Comparison of ENCODE assay signal across 20 cellular contexts in genomic region chr1:109761227-109762038, GRCh38. TPM values are rescaled to one million over a fixed set of nuclear protein-coding genes. Genes with fewer than 3 reads are reported as not detected.
DNase-seq lines count a peak whose midpoint lies in the region; ATAC-seq and TF ChIP-seq lines count a peak whose summit lies in the region.
"Had no signal": no experiment of that assay in that cellular context is flagged by ENCODE, and none has a peak within 500 bp of the region (broad histone marks: within the 10 kb centered on the region; RNA-seq: fewer than 3 reads in every experiment).

No MANE protein-coding gene starts in this region.

- ATAC-seq in activated CD4-positive, alpha-beta T cell treated with anti-CD3 and anti-CD28 coated beads for 36 hours = no peak
- no peak for ATAC-seq in lower lobe of right lung
- no peak for ATAC-seq in GM21528 (IDR thresholded peaks at IDR 0.05; ENCODE audit: low FRiP score, unreplicated experiment)
- no peak for ATAC-seq in HG03045 (IDR thresholded peaks at IDR 0.05; ENCODE audit: unreplicated experiment)
- ATAC-seq: A549; activated T-cell treated with anti-CD3 and anti-CD28 coated beads, Interleukin-2, amount 50 U/mL, for 72 hours; gastroesophageal sphincter; naive thymus-derived CD4-positive, alpha-beta T cell had no signal

- no peaks in the 10 kb centered on the region for H3K36me3 Mint-ChIP-seq in activated CD4-positive, alpha-beta T cell treated with anti-CD3 and anti-CD28 coated beads for 36 hours (ENCODE audit: low read depth)
- H3K36me3 Mint-ChIP-seq in activated CD4-positive, alpha-beta T cell treated with anti-CD3 and anti-CD28 coated beads, Interleukin-2, amount 10 ng/mL, durations not matched to agents 24 days and 14 days (ENCODE audit: low read depth) = no peaks in the 10 kb centered on the region
- H3K36me3 Mint-ChIP-seq: naive thymus-derived CD4-positive, alpha-beta T cell had no signal

- H3K27ac ChIP-seq in dorsolateral prefrontal cortex = no peak overlapping the region
- no peak overlapping the region for H3K27ac ChIP-seq in lower lobe of right lung
- H3K27ac ChIP-seq in stomach = peak overlapping the region in 1 of 5 donors; percentile 7
- H3K27ac ChIP-seq: A549, gastroesophageal sphincter, KMS-11 had no signal

- H3K4me1 ChIP-seq in lower lobe of right lung (peaks cover 12% of the 10 kb centered on the region), stomach (peaks cover 16 to 51% (median 31%) of the 10 kb centered on the region in 4 donors)
- H3K4me1 ChIP-seq: gastroesophageal sphincter had no signal

- H3K27me3 ChIP-seq in dorsolateral prefrontal cortex (no peaks in the 10 kb centered on the region), lower lobe of right lung (ENCODE audit: low read depth) (no peaks in the 10 kb centered on the region), stomach (no peaks in the 10 kb centered on the region)
- H3K27me3 ChIP-seq: gastroesophageal sphincter had no signal

- H3K27me3 Mint-ChIP-seq in activated CD4-positive, alpha-beta T cell treated with anti-CD3 and anti-CD28 coated beads for 36 hours = no peaks in the 10 kb centered on the region
- no peaks in the 10 kb centered on the region for H3K27me3 Mint-ChIP-seq in activated CD4-positive, alpha-beta T cell treated with anti-CD3 and anti-CD28 coated beads, Interleukin-2, amount 10 ng/mL, durations not matched to agents 24 days and 14 days
- H3K27me3 Mint-ChIP-seq: activated B cell treated with CpG ODN at 0.5 μM for 24 hours had no signal

- WGBS in stomach, 5 donors = 80 to 90% (median 82%) methylated on average over 9 to 14 of the region's 14 CpGs

- no peak for TF ChIP-seq EP300 in stomach (IDR thresholded peaks at IDR 0.05)

- POLR2A ChIA-PET in activated CD4-positive, alpha-beta T cell treated with anti-CD3 and anti-CD28 coated beads for 36 hours (lab: Charles Lee) = no interaction called here

- H3K4me3 ChIP-seq in dorsolateral prefrontal cortex (no peak overlapping the region), lower lobe of right lung (no peak overlapping the region), stomach (peak overlapping the region in 2 of 4 donors; percentile 33 to 45)
- H3K4me3 ChIP-seq: A549, gastroesophageal sphincter had no signal

- peak; percentile 2 for DNase-seq in activated CD4-positive, alpha-beta T cell treated with anti-CD3 and anti-CD28 coated beads for 36 hours
- no peak for DNase-seq in activated CD4-positive, alpha-beta T cell treated with anti-CD3 and anti-CD28 coated beads, Interleukin-2, amount 10 ng/mL, durations not matched to agents 24 days and 14 days
- DNase-seq in dorsolateral prefrontal cortex = peak in 6 of 10 donors; percentile 18 to 85 (median 34)
- DNase-seq in lower lobe of right lung = peak; percentile 35
- peak; percentile 22 for DNase-seq in stomach
- no peak for DNase-seq in COLO668 (lab: John Stamatoyannopoulos, UW; ENCODE audit: unreplicated experiment)
- DNase-seq: activated B cell treated with CpG ODN at 0.5 μM for 24 hours; activated T-cell treated with anti-CD3 and anti-CD28 coated beads, Interleukin-2, amount 50 U/mL, for 72 hours; H9; NCI-H1436; NCI-H446 treated with DMSO at 0.1 percent for 48 hours; stimulated activated naive CD4-positive, alpha-beta T cell treated with Interleukin-2 at 50 U/mL for 16 hours had no signal

- H3K36me3 ChIP-seq in lower lobe of right lung = no peaks in the 10 kb centered on the region
- peaks cover 0 to 45% (median 13%) of the 10 kb centered on the region in 4 donors for H3K36me3 ChIP-seq in stomach
- H3K36me3 ChIP-seq: gastroesophageal sphincter had no signal

- no peak for TF ChIP-seq POLR2A in stomach (IDR thresholded peaks at IDR 0.05)

- no peaks in the 10 kb centered on the region for H3K4me1 Mint-ChIP-seq in activated CD4-positive, alpha-beta T cell treated with anti-CD3 and anti-CD28 coated beads for 36 hours
- H3K4me1 Mint-ChIP-seq in activated CD4-positive, alpha-beta T cell treated with anti-CD3 and anti-CD28 coated beads, Interleukin-2, amount 10 ng/mL, durations not matched to agents 24 days and 14 days = no peaks in the 10 kb centered on the region
- H3K4me1 Mint-ChIP-seq: activated B cell treated with CpG ODN at 0.5 μM for 24 hours had no signal

- H3K9me3 Mint-ChIP-seq in activated CD4-positive, alpha-beta T cell treated with anti-CD3 and anti-CD28 coated beads for 36 hours (ENCODE audit: low read depth) = no peaks in the 10 kb centered on the region
- no peaks in the 10 kb centered on the region for H3K9me3 Mint-ChIP-seq in activated CD4-positive, alpha-beta T cell treated with anti-CD3 and anti-CD28 coated beads, Interleukin-2, amount 10 ng/mL, durations not matched to agents 24 days and 14 days
- H3K9me3 Mint-ChIP-seq: activated B cell treated with CpG ODN at 0.5 μM for 24 hours; activated T-cell treated with anti-CD3 and anti-CD28 coated beads, Interleukin-2, amount 50 U/mL, for 72 hours; H9 had no signal

- intact Hi-C loops in activated CD4-positive, alpha-beta T cell treated with anti-CD3 and anti-CD28 coated beads for 36 hours (cut with DNase I, micrococcal nuclease) = no loop called here
- intact Hi-C loops in activated CD4-positive, alpha-beta T cell treated with anti-CD3 and anti-CD28 coated beads, Interleukin-2, amount 10 ng/mL, durations not matched to agents 24 days and 14 days (cut with micrococcal nuclease) = no loop called here
- intact Hi-C loops in dorsolateral prefrontal cortex (cut with DNase I) = no loop called here
- intact Hi-C loops in lower lobe of right lung (cut with DNase I) = no loop called here
- intact Hi-C loops in stomach (cut with DNase I; ENCODE audit: low total_unique reads) = no loop called here

- no peak for TF ChIP-seq CTCF in dorsolateral prefrontal cortex (IDR thresholded peaks at IDR 0.05 in 54 of 56, conservative IDR thresholded peaks at IDR 0.05 in 2 of 56; ENCODE audit: low read depth in 1 of 56, partially characterized antibody in 56 of 56)
- TF ChIP-seq CTCF in lower lobe of right lung (IDR thresholded peaks at IDR 0.05) = no peak
- TF ChIP-seq CTCF in stomach (IDR thresholded peaks at IDR 0.05) = no peak

- no peaks in the 10 kb centered on the region for H3K9me3 ChIP-seq in lower lobe of right lung
- H3K9me3 ChIP-seq in stomach = no peaks in the 10 kb centered on the region
- H3K9me3 ChIP-seq: A549, gastroesophageal sphincter had no signal

- no peak overlapping the region for H3K4me3 Mint-ChIP-seq in activated CD4-positive, alpha-beta T cell treated with anti-CD3 and anti-CD28 coated beads for 36 hours
- H3K4me3 Mint-ChIP-seq in activated CD4-positive, alpha-beta T cell treated with anti-CD3 and anti-CD28 coated beads, Interleukin-2, amount 10 ng/mL, durations not matched to agents 24 days and 14 days = no peak overlapping the region
- H3K4me3 Mint-ChIP-seq: activated B cell treated with CpG ODN at 0.5 μM for 24 hours; activated T-cell treated with anti-CD3 and anti-CD28 coated beads, Interleukin-2, amount 50 U/mL, for 72 hours; H9; naive thymus-derived CD4-positive, alpha-beta T cell had no signal

- H3K27ac Mint-ChIP-seq in activated CD4-positive, alpha-beta T cell treated with anti-CD3 and anti-CD28 coated beads for 36 hours = no peak overlapping the region
- H3K27ac Mint-ChIP-seq in activated CD4-positive, alpha-beta T cell treated with anti-CD3 and anti-CD28 coated beads, Interleukin-2, amount 10 ng/mL, durations not matched to agents 24 days and 14 days = no peak overlapping the region
- H3K27ac Mint-ChIP-seq: activated B cell treated with CpG ODN at 0.5 μM for 24 hours; activated T-cell treated with anti-CD3 and anti-CD28 coated beads, Interleukin-2, amount 50 U/mL, for 72 hours; H9; naive thymus-derived CD4-positive, alpha-beta T cell had no signal

- CTCF ChIA-PET in activated CD4-positive, alpha-beta T cell treated with anti-CD3 and anti-CD28 coated beads for 36 hours (lab: Charles Lee) = interaction anchor here (0.7 kb wide), 2 partner anchors 72 to 268 kb away, joined by 3 read pairs; no protein-coding TSS in a partner anchor

RNA-seq across cellular contexts. Expression of gene EPS8L3, which starts 2.3 kb away (rescaled TPM):
- total RNA-seq in activated CD4-positive, alpha-beta T cell treated with anti-CD3 and anti-CD28 coated beads for 36 hours = not detected
- total RNA-seq in activated CD4-positive, alpha-beta T cell treated with anti-CD3 and anti-CD28 coated beads, Interleukin-2, amount 10 ng/mL, durations not matched to agents 24 days and 14 days = not detected in 2 replicates
- total RNA-seq in dorsolateral prefrontal cortex = 1 to 10 TPM in 1 of 120 experiments, under 1 TPM in 1, not detected in 118; 0.81 to 1.3 TPM
- total RNA-seq in lower lobe of right lung = not detected
- total RNA-seq in stomach = 100 to 1,000 TPM in 2 of 5 donors, 10 to 100 TPM in 3; 22.3 to 299 (median 85.8) TPM
- 10 to 100 TPM in 1 of 3 donors, 1 to 10 TPM in 2; 9.5 to 40.9 (median 9.6) TPM for polyA plus RNA-seq in stomach
- total RNA-seq: activated B cell treated with CpG ODN at 0.5 μM for 24 hours; activated T-cell treated with anti-CD3 and anti-CD28 coated beads, Interleukin-2, amount 50 U/mL, for 72 hours; H9; naive thymus-derived CD4-positive, alpha-beta T cell; OCI-LY7 had no signal
- polyA plus RNA-seq: keratinocyte; naive thymus-derived CD4-positive, alpha-beta T cell had no signal

RNA-seq across cellular contexts. Expression of gene GSTM3, which starts 20.6 kb away (rescaled TPM):
- 10 to 100 TPM; 47.6 to 49.1 TPM for total RNA-seq in activated CD4-positive, alpha-beta T cell treated with anti-CD3 and anti-CD28 coated beads for 36 hours
- total RNA-seq in activated CD4-positive, alpha-beta T cell treated with anti-CD3 and anti-CD28 coated beads, Interleukin-2, amount 10 ng/mL, durations not matched to agents 24 days and 14 days = 12.4 and 13.0 TPM in 2 replicates
- total RNA-seq in dorsolateral prefrontal cortex = 100 to 1,000 TPM in 35 of 120 experiments, 10 to 100 TPM in 85; 34.5 to 187 (median 81.8) TPM
- 18.5 TPM for total RNA-seq in lower lobe of right lung
- 100 to 1,000 TPM in 2 of 5 donors, 10 to 100 TPM in 3; 32.2 to 213 (median 84.6) TPM for total RNA-seq in stomach
- 100 to 1,000 TPM in 2 of 3 donors, 10 to 100 TPM in 1; 83.8 to 350 (median 194) TPM for polyA plus RNA-seq in stomach
- total RNA-seq: OCI-LY7 had no signal

RNA-seq across cellular contexts. Expression of gene GSTM5, which starts 49.4 kb away (rescaled TPM):
- under 1 TPM; 0.25 to 0.54 TPM for total RNA-seq in activated CD4-positive, alpha-beta T cell treated with anti-CD3 and anti-CD28 coated beads for 36 hours
- 0.07 TPM in 1 of 2 replicates, not detected in the other for total RNA-seq in activated CD4-positive, alpha-beta T cell treated with anti-CD3 and anti-CD28 coated beads, Interleukin-2, amount 10 ng/mL, durations not matched to agents 24 days and 14 days
- 100 to 1,000 TPM in 1 of 120 experiments, 10 to 100 TPM in 97, 1 to 10 TPM in 22; 1.8 to 148 (median 23.0) TPM for total RNA-seq in dorsolateral prefrontal cortex
- 11.7 TPM for total RNA-seq in lower lobe of right lung
- 10 to 100 TPM in 2 of 5 donors, 1 to 10 TPM in 1, not detected in 2; 1.4 to 35.6 (median 18.5) TPM for total RNA-seq in stomach
- polyA plus RNA-seq in stomach = 10 to 100 TPM in 2 of 3 donors, 1 to 10 TPM in 1; 3.6 to 22.0 (median 14.9) TPM
- total RNA-seq: H9, OCI-LY7 had no signal
- polyA plus RNA-seq: A549; keratinocyte; naive thymus-derived CD4-positive, alpha-beta T cell had no signal

Comparison
In these comparisons a context has a peak if more than half of its experiments do, and no peak if none do; other contexts are left out.
1. DNase-seq: peak in activated CD4-positive, alpha-beta T cell treated with anti-CD3 and anti-CD28 coated beads for 36 hours (single experiment), dorsolateral prefrontal cortex (6 of 10), lower lobe of right lung (single experiment) and stomach (single experiment); none in activated CD4-positive, alpha-beta T cell treated with anti-CD3 and anti-CD28 coated beads, Interleukin-2, amount 10 ng/mL, durations not matched to agents 24 days and 14 days (single experiment) and COLO668 (single experiment).
2. RNA of gene EPS8L3, which starts 2.3 kb away (total RNA-seq): 22.3 to 299 TPM in stomach; not detected in lower lobe of right lung (single experiment), not detected in activated CD4-positive, alpha-beta T cell treated with anti-CD3 and anti-CD28 coated beads for 36 hours, not detected in activated CD4-positive, alpha-beta T cell treated with anti-CD3 and anti-CD28 coated beads, Interleukin-2, amount 10 ng/mL, durations not matched to agents 24 days and 14 days and 0.81 to 1.3 TPM in dorsolateral prefrontal cortex; every median in the first group is over 10 times any median in the second.